ENCODE assay signal across 11 cellular contexts in genomic region chr3:123688241-123688747, GRCh38.
DNase-seq lines count a peak whose midpoint lies in the region; ATAC-seq and TF ChIP-seq lines count a peak whose summit lies in the region.
"Had no signal": no experiment of that assay in that cellular context is flagged by ENCODE, and none has a peak within 500 bp of the region (broad histone marks: within the 10 kb centered on the region; RNA-seq: fewer than 3 reads in every experiment).

No MANE protein-coding gene starts in this region.

- TF ChIP-seq CTCF in chondrocyte (IDR thresholded peaks at IDR 0.05) (no peak), H9 (conservative IDR thresholded peaks at IDR 0.05) (no peak)

- peaks cover 87% of the 10 kb centered on the region for H3K36me3 ChIP-seq in muscle layer of colon (ENCODE audit: insufficient read depth, low read length)

- H3K27ac ChIP-seq in muscle layer of colon (ENCODE audit: low read depth, low read length) (peak overlapping the region; percentile 66), H9 (ENCODE audit: insufficient read length, low read depth, low read length) (no peak overlapping the region)
- H3K27ac ChIP-seq: 22Rv1 had no signal

- H3K4me1 ChIP-seq in muscle layer of colon (ENCODE audit: insufficient read depth, low read length) (peaks cover 98% of the 10 kb centered on the region), H9 (ENCODE audit: insufficient read depth, low read length) (peaks cover 3% of the 10 kb centered on the region)

- no peak overlapping the region for H2BK120ac ChIP-seq in H9 (ENCODE audit: low read depth, low read length, poor library complexity, severe bottlenecking)

- H2AK5ac ChIP-seq in H9 (ENCODE audit: insufficient read length, low read length), result no peak overlapping the region

- H3K4me3 Mint-ChIP-seq in chondrocyte (ENCODE audit: unreplicated experiment) (peak overlapping the region; percentile 28), H9 (no peak overlapping the region)

- H3K18ac ChIP-seq in H9 (ENCODE audit: insufficient read length, low read depth, low read length), result no peak overlapping the region

- H3K56ac ChIP-seq in H9 (ENCODE audit: insufficient read length, low read depth, low read length), result no peak overlapping the region

- no peak overlapping the region for H2BK5ac ChIP-seq in H9 (ENCODE audit: insufficient read length, low read length)

- H3K14ac ChIP-seq in H9 (ENCODE audit: insufficient read depth, low read length), result no peak overlapping the region

- H3K79me2 ChIP-seq in H9 (ENCODE audit: insufficient read depth, low read length), result no peaks in the 10 kb centered on the region

- no peak overlapping the region for H4K8ac ChIP-seq in H9 (replicated peaks; ENCODE audit: insufficient read length, low read depth, low read length)

- H3K4me3 ChIP-seq in muscle layer of colon (ENCODE audit: low read depth in 1 of 2, low read length in 2 of 2), result no peak overlapping the region

- no peak overlapping the region for H4K5ac ChIP-seq in H9 (ENCODE audit: insufficient read length, low read depth, low read length)

- H4K91ac ChIP-seq in H9 (ENCODE audit: insufficient read length, low read depth, low read length), result no peak overlapping the region

- no peak overlapping the region for H2AFZ ChIP-seq in H9 (ENCODE audit: low read length)

- ATAC-seq in GM18511 (IDR thresholded peaks at IDR 0.05; ENCODE audit: unreplicated experiment) (no peak), HG03175 (IDR thresholded peaks at IDR 0.05; ENCODE audit: unreplicated experiment) (no peak)

- H3K36me3 Mint-ChIP-seq in chondrocyte (ENCODE audit: low read depth) (peaks cover 57% of the 10 kb centered on the region), H9 (ENCODE audit: insufficient read depth in 1 of 3, low read depth in 3 of 3) (peaks cover 0 to 2% (median 0%) of the 10 kb centered on the region in 3 experiments; a peak in 2 of 7 replicates)

- H3K23ac ChIP-seq in H9 (ENCODE audit: insufficient read length, low read depth, low read length), result no peak overlapping the region

- H3K9me3 ChIP-seq in muscle layer of colon (ENCODE audit: low read length) (no peaks in the 10 kb centered on the region), H9 (ENCODE audit: control insufficient read depth, low read depth, low read length) (no peaks in the 10 kb centered on the region)

- H3K9ac ChIP-seq in muscle layer of colon (ENCODE audit: low read length), result peak overlapping the region; percentile 6
- no peak overlapping the region for H3K9ac ChIP-seq in H9 (ENCODE audit: extremely low read depth, insufficient read length, low read length)

- no peak overlapping the region for H3T11ph ChIP-seq in H9 (ENCODE audit: low read length)

- peak overlapping the region; percentile 89 for H3K27ac Mint-ChIP-seq in chondrocyte (ENCODE audit: unreplicated experiment)
- H3K27ac Mint-ChIP-seq in H9, result no peak overlapping the region

- WGBS in H9 (ENCODE audit: extremely low coverage, insufficient read length, low lambda C conversion rate), result no CpG with 5 or more reads among the region's 4 CpGs

- no peaks in the 10 kb centered on the region for H3K79me1 ChIP-seq in H9 (ENCODE audit: insufficient read depth, low read depth, low read length, poor library complexity, severe bottlenecking)

- DNase-seq in DMS53 (lab: John Stamatoyannopoulos, UW), result peak; percentile 22
- no peak for DNase-seq in DMS53 treated with DMSO at 0.1 percent for 48 hours (lab: John Stamatoyannopoulos, UW; ENCODE audit: unreplicated experiment)
- no peak for DNase-seq in chondrocyte (ENCODE audit: low spot score)
- DNase-seq in SK-N-DZ (ENCODE audit: low spot score), result no peak
- DNase-seq in H9, result no peak
- DNase-seq: activated naive CD4-positive, alpha-beta T cell treated with Interleukin-2 at 50 U/mL for 16 hours; stimulated activated CD4-positive, alpha-beta T cell treated with anti-CD3 and anti-CD28 coated beads, Interleukin-1b, Interleukin-23, amount 100 ng/mL, for 48 hours had no signal

- no peak overlapping the region for H2BK20ac ChIP-seq in H9 (ENCODE audit: low read depth, low read length, poor library complexity, severe bottlenecking)

- no peak overlapping the region for H3K4ac ChIP-seq in H9 (ENCODE audit: low read depth, low read length)

- no peaks in the 10 kb centered on the region for H4K20me1 ChIP-seq in H9 (ENCODE audit: control insufficient read depth, insufficient read depth, insufficient read length)

- H3K23me2 ChIP-seq in H9 (ENCODE audit: insufficient read length, low read depth, low read length, poor library complexity, severe bottlenecking), result no peaks in the 10 kb centered on the region

- H3K9me3 Mint-ChIP-seq in chondrocyte (ENCODE audit: low read depth) (no peaks in the 10 kb centered on the region), H9 (no peaks in the 10 kb centered on the region)

- H3K4me2 ChIP-seq in H9 (ENCODE audit: insufficient read depth, insufficient read length, low read length), result no peak overlapping the region

- H3K4me1 Mint-ChIP-seq in chondrocyte (ENCODE audit: low read depth), result peaks cover 98% of the 10 kb centered on the region
- peaks cover 15 to 32% of the 10 kb centered on the region in 2 experiments for H3K4me1 Mint-ChIP-seq in H9

- H2BK15ac ChIP-seq in H9 (ENCODE audit: low read depth, low read length), result no peak overlapping the region

- H3K27me3 ChIP-seq in muscle layer of colon (ENCODE audit: control insufficient read depth in 1 of 2, insufficient read depth in 2 of 2, low read length in 2 of 2) (no peaks in the 10 kb centered on the region), H9 (ENCODE audit: insufficient read depth, low read length) (no peaks in the 10 kb centered on the region)

- H3K27me3 Mint-ChIP-seq in chondrocyte (ENCODE audit: low read depth) (no peaks in the 10 kb centered on the region), H9 (ENCODE audit: low read depth) (no peaks in the 10 kb centered on the region; the same call in 1 of the 2 replicates)

- H2BK12ac ChIP-seq in H9 (ENCODE audit: insufficient read length, low read depth, low read length), result no peak overlapping the region
